ENCODE assay signal across 20 cellular contexts in the genomic region with DNA sequence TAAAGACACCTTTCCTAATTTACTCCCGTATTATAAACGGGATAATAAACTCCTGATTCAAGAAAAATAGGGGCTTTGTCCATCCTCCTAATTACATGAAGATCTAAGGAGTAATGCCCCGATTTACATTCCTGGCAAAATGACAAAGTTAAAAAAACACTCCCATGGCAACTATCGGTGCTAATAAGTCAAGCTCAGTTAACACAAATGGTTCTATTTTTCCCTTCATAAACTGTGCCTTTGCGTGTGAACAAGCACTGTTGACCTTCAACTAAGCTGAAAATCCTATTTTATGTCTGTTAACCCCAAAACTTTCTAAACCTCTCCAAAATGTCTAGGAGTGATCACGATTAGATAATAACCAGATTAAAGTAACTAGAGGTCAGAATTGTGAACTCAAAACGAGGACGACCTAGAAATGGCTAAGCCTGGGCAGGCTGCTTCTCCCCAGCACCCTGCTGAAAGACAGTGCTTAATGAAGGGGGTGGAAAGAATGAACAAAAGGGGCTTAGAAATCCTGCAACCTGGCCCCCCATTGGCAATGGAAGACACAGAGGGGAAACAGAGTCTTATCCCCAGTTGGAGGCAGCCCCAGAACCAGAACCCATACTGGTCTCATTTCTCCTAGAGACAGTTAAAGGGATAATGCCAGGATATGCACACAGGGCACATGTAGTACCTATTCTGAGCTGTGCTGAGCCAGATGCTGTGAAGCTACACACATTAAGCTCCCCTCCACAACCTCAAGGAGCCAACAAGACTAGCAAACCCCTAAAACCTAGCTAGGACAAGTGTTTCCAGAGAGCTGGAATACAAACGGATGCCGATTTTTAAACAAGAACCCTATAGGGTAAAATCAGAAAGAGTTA. TPM values are rescaled to one million over a fixed set of nuclear protein-coding genes. Genes with fewer than 3 reads are reported as not detected.
DNase-seq lines count a peak whose midpoint lies in the region; ATAC-seq and TF ChIP-seq lines count a peak whose summit lies in the region.
"Had no signal": no experiment of that assay in that cellular context is flagged by ENCODE, and none has a peak within 500 bp of the region (broad histone marks: within the 10 kb centered on the region; RNA-seq: fewer than 3 reads in every experiment).

No MANE protein-coding gene starts in this region.

- H3K9me3 ChIP-seq in SU-DHL-6 (ENCODE audit: insufficient read depth, low read length) (no peaks in the 10 kb centered on the region), spleen (no peaks in the 10 kb centered on the region)
- H3K9me3 ChIP-seq: left lung, SJSA1 had no signal

- WGBS in spleen, 5 donors = 71 to 85% (median 76%) methylated on average over 10 of the region's 10 CpGs

- H3K27me3 ChIP-seq in SU-DHL-6 (ENCODE audit: low read length) = no peaks in the 10 kb centered on the region
- H3K27me3 ChIP-seq in spleen (replicated peaks in 1 of 7) = no peaks in the 10 kb centered on the region
- H3K27me3 ChIP-seq: left lung, SJSA1 had no signal

- no peak overlapping the region for H3K4me3 Mint-ChIP-seq in activated naive CD4-positive, alpha-beta T cell treated with anti-CD3 and anti-CD28 coated beads, Interleukin-2, amount 10 ng/mL, durations not matched to agents 7 days and 5 days
- H3K4me3 Mint-ChIP-seq in stimulated activated memory B cell treated with anti-CD40 and anti-IgM and Interleukin-4, amounts not matched to agents 10 μg/mL and 1 μg/mL and 100 μg/mL, for 72 hours = no peak overlapping the region
- H3K4me3 Mint-ChIP-seq: activated CD8-positive, alpha-beta memory T cell treated with anti-CD3 and anti-CD28 coated beads, Interleukin-2, amount 10 ng/mL, durations not matched to agents 7 days and 5 days; activated naive CD8-positive, alpha-beta T cell; neural crest cell had no signal

- intact Hi-C loops in spleen (cut with DNase I; ENCODE audit: low total_unique reads) = no loop called here

- H3F3A ChIP-seq in SU-DHL-6 (ENCODE audit: insufficient read depth) = peaks cover 59% of the 10 kb centered on the region

- peaks cover 2% of the 10 kb centered on the region for H3K36me3 Mint-ChIP-seq in activated naive CD4-positive, alpha-beta T cell treated with anti-CD3 and anti-CD28 coated beads, Interleukin-2, amount 10 ng/mL, durations not matched to agents 7 days and 5 days
- peaks cover 15% of the 10 kb centered on the region for H3K36me3 Mint-ChIP-seq in stimulated activated memory B cell treated with anti-CD40 and anti-IgM and Interleukin-4, amounts not matched to agents 10 μg/mL and 1 μg/mL and 100 μg/mL, for 72 hours
- H3K36me3 Mint-ChIP-seq: activated CD8-positive, alpha-beta memory T cell treated with anti-CD3 and anti-CD28 coated beads, Interleukin-2, amount 10 ng/mL, durations not matched to agents 7 days and 5 days; activated naive CD8-positive, alpha-beta T cell had no signal

- CTCF ChIA-PET in activated naive CD4-positive, alpha-beta T cell treated with anti-CD3 and anti-CD28 coated beads, Interleukin-2, amount 10 ng/mL, durations not matched to agents 7 days and 5 days (lab: Charles Lee) = interaction anchor here (0.9 kb wide), 2 partner anchors 16 to 27 kb away, joined by 3 to 4 read pairs; no protein-coding TSS in a partner anchor

- H3K9ac ChIP-seq in SU-DHL-6 (ENCODE audit: low read length) = peak overlapping the region; percentile 43
- H3K9ac ChIP-seq: GM23248, KMS-11 had no signal

- H3K9me3 Mint-ChIP-seq in activated naive CD4-positive, alpha-beta T cell treated with anti-CD3 and anti-CD28 coated beads, Interleukin-2, amount 10 ng/mL, durations not matched to agents 7 days and 5 days = no peaks in the 10 kb centered on the region
- H3K9me3 Mint-ChIP-seq in stimulated activated memory B cell treated with anti-CD40 and anti-IgM and Interleukin-4, amounts not matched to agents 10 μg/mL and 1 μg/mL and 100 μg/mL, for 72 hours = no peaks in the 10 kb centered on the region
- H3K9me3 Mint-ChIP-seq: neural crest cell had no signal

- peaks cover 20 to 79% (median 40%) of the 10 kb centered on the region in 6 donors for H3K4me1 ChIP-seq in spleen

- no peak for DNase-seq in activated naive CD4-positive, alpha-beta T cell treated with anti-CD3 and anti-CD28 coated beads, Interleukin-2, amount 10 ng/mL, durations not matched to agents 7 days and 5 days
- no peak for DNase-seq in activated naive CD4-positive, alpha-beta T cell (lab: John Stamatoyannopoulos, UW)
- DNase-seq in fibroblast of pulmonary artery (ENCODE audit: low read depth) = peak; percentile 31
- DNase-seq in spleen = no peak
- DNase-seq in T1000 (lab: John Stamatoyannopoulos, UW) = no peak
- DNase-seq in ecto neural progenitor cell (ENCODE audit: low spot score) = no peak
- DNase-seq: activated CD8-positive, alpha-beta memory T cell treated with anti-CD3 and anti-CD28 coated beads, Interleukin-2, amount 10 ng/mL, durations not matched to agents 7 days and 5 days; cerebellar nuclear complex; GM23248; left lung; NCI-H187 treated with DMSO at 0.1 percent for 48 hours; NCI-H748 treated with DMSO at 0.1 percent for 48 hours; substantia nigra had no signal

- H3K79me2 ChIP-seq in SU-DHL-6 (ENCODE audit: insufficient read depth, low read length) = peaks cover 73% of the 10 kb centered on the region

- H3K36me3 ChIP-seq in SU-DHL-6 (ENCODE audit: low read length) (no peaks in the 10 kb centered on the region), spleen (no peaks in the 10 kb centered on the region)
- H3K36me3 ChIP-seq: left lung, SJSA1 had no signal

- H3K27me3 Mint-ChIP-seq in activated naive CD4-positive, alpha-beta T cell treated with anti-CD3 and anti-CD28 coated beads, Interleukin-2, amount 10 ng/mL, durations not matched to agents 7 days and 5 days = no peaks in the 10 kb centered on the region
- H3K27me3 Mint-ChIP-seq in stimulated activated memory B cell treated with anti-CD40 and anti-IgM and Interleukin-4, amounts not matched to agents 10 μg/mL and 1 μg/mL and 100 μg/mL, for 72 hours = no peaks in the 10 kb centered on the region
- H3K27me3 Mint-ChIP-seq: activated CD8-positive, alpha-beta memory T cell treated with anti-CD3 and anti-CD28 coated beads, Interleukin-2, amount 10 ng/mL, durations not matched to agents 7 days and 5 days; activated naive CD8-positive, alpha-beta T cell had no signal

- peaks cover 29% of the 10 kb centered on the region for H3K4me1 Mint-ChIP-seq in activated naive CD4-positive, alpha-beta T cell treated with anti-CD3 and anti-CD28 coated beads, Interleukin-2, amount 10 ng/mL, durations not matched to agents 7 days and 5 days
- H3K4me1 Mint-ChIP-seq in stimulated activated memory B cell treated with anti-CD40 and anti-IgM and Interleukin-4, amounts not matched to agents 10 μg/mL and 1 μg/mL and 100 μg/mL, for 72 hours = peaks cover 72% of the 10 kb centered on the region

- H2AFZ ChIP-seq in SU-DHL-6 (ENCODE audit: low read depth, low read length, severe bottlenecking) = no peak overlapping the region
- H2AFZ ChIP-seq: GM23248 had no signal

- no peaks in the 10 kb centered on the region for H3K9me2 ChIP-seq in SU-DHL-6 (replicated peaks; ENCODE audit: insufficient read depth, low read length)

- TF ChIP-seq CTCF in SU-DHL-6 (IDR thresholded peaks at IDR 0.05; ENCODE audit: insufficient read depth, low read length, poor library complexity, severe bottlenecking) (no peak), fibroblast of pulmonary artery (IDR thresholded peaks at IDR 0.05; ENCODE audit: low read length, missing control alignments) (no peak), spleen (IDR thresholded peaks at IDR 0.05 in 8 of 11, conservative IDR thresholded peaks at IDR 0.05 in 3 of 11) (no peak)

- H3K4me3 ChIP-seq in SU-DHL-6 (ENCODE audit: insufficient read depth, low read length, poor library complexity, severe bottlenecking) (no peak overlapping the region), fibroblast of pulmonary artery (replicated peaks; ENCODE audit: low read depth, low read length) (no peak overlapping the region), spleen (no peak overlapping the region)
- H3K4me3 ChIP-seq: GM23248, left lung, SJSA1, skin epidermis had no signal

- H3K27ac Mint-ChIP-seq in activated naive CD4-positive, alpha-beta T cell treated with anti-CD3 and anti-CD28 coated beads, Interleukin-2, amount 10 ng/mL, durations not matched to agents 7 days and 5 days = peak overlapping the region; percentile 64
- H3K27ac Mint-ChIP-seq in stimulated activated memory B cell treated with anti-CD40 and anti-IgM and Interleukin-4, amounts not matched to agents 10 μg/mL and 1 μg/mL and 100 μg/mL, for 72 hours = peak overlapping the region; percentile 75
- H3K27ac Mint-ChIP-seq: activated CD8-positive, alpha-beta memory T cell treated with anti-CD3 and anti-CD28 coated beads, Interleukin-2, amount 10 ng/mL, durations not matched to agents 7 days and 5 days; activated naive CD8-positive, alpha-beta T cell had no signal

- peak overlapping the region; percentile 73 for H3K4me2 ChIP-seq in SU-DHL-6 (ENCODE audit: low read depth, low read length, poor library complexity, severe bottlenecking)
- H3K4me2 ChIP-seq: KMS-11 had no signal

- H3K27ac ChIP-seq in SU-DHL-6 (ENCODE audit: low read depth, low read length) (peak overlapping the region; percentile 95), spleen (no peak overlapping the region)
- H3K27ac ChIP-seq: GM23248, KMS-11, left lung, SJSA1 had no signal

- no peak for TF ChIP-seq POLR2A in spleen (IDR thresholded peaks at IDR 0.05)

- no peak for ATAC-seq in stimulated activated memory B cell treated with anti-CD40 and anti-IgM and Interleukin-4, amounts not matched to agents 10 μg/mL and 1 μg/mL and 100 μg/mL, for 72 hours
- ATAC-seq: activated CD8-positive, alpha-beta memory T cell treated with anti-CD3 and anti-CD28 coated beads, Interleukin-2, amount 10 ng/mL, durations not matched to agents 7 days and 5 days; left lung had no signal

- H4K20me1 ChIP-seq in SU-DHL-6 (ENCODE audit: low read depth, low read length) = 0 out of 2 replicates have a peak, but pooled peaks cover 4% of the 10 kb centered on the region

RNA-seq across cellular contexts. Expression of gene SLC23A2, which starts 23.0 kb away (rescaled TPM):
- 10 to 100 TPM; 35.7 to 72.0 (median 50.0) TPM for total RNA-seq in spleen
- 10 to 100 TPM in 2 of 3 donors, 1 to 10 TPM in 1; 5.1 to 10.4 (median 10.4) TPM for polyA plus RNA-seq in spleen
